Comparison of ENCODE assay signal across 27 cellular contexts in genomic region chr11:94068764-94069163, GRCh38. TPM values are rescaled to one million over a fixed set of nuclear protein-coding genes. Genes with fewer than 3 reads are reported as not detected.
"Had no signal": no experiment of that assay in that cellular context is flagged by ENCODE, and none has a peak within 500 bp of the region (broad histone marks: within the 10 kb centered on the region; RNA-seq: fewer than 3 reads in every experiment).

No MANE protein-coding gene starts in this region.

- H3K4me3 Mint-ChIP-seq: activated CD4-positive, alpha-beta memory T cell treated with anti-CD3 and anti-CD28 coated beads, Interleukin-2, amount 10 ng/mL, durations not matched to agents 7 days and 5 days; activated naive CD8-positive, alpha-beta T cell treated with anti-CD3 and anti-CD28 coated beads, Interleukin-2, amount 10 ng/mL, durations not matched to agents 7 days and 5 days; brain; central memory CD8-positive, alpha-beta T cell; memory B cell; neural crest cell; stimulated activated naive CD8-positive, alpha-beta T cell treated with anti-CD3 and anti-CD28 coated beads, Interleukin-15, Interleukin-2, amounts not matched to agents 100 ng/mL and 50 ng/mL, for 24 hours had no signal

- ATAC-seq: left ventricle myocardium superior had no signal

- H3K4me3 ChIP-seq: coronary artery, esophagus squamous epithelium, right atrium auricular region, tibial nerve had no signal

- H3K27me3 Mint-ChIP-seq: activated CD4-positive, alpha-beta memory T cell treated with anti-CD3 and anti-CD28 coated beads, Interleukin-2, amount 10 ng/mL, durations not matched to agents 7 days and 5 days; brain; memory B cell; progenitor cell of endocrine pancreas; stimulated activated naive CD8-positive, alpha-beta T cell treated with anti-CD3 and anti-CD28 coated beads, Interleukin-15, Interleukin-2, amounts not matched to agents 100 ng/mL and 50 ng/mL, for 24 hours had no signal

- H3K27ac ChIP-seq: coronary artery, esophagus squamous epithelium, right atrium auricular region, tibial nerve had no signal

- DNase-seq: activated CD4-positive, alpha-beta memory T cell treated with anti-CD3 and anti-CD28 coated beads, Interleukin-2, amount 10 ng/mL, durations not matched to agents 7 days and 5 days; activated CD4-positive, alpha-beta T cell treated with anti-CD3 and anti-CD28 coated beads for 48 hours; activated CD4-positive, CD25-positive, alpha-beta regulatory T cell; activated naive CD4-positive, alpha-beta T cell treated with Interleukin-2 at 50 U/mL for 16 hours; activated naive CD8-positive, alpha-beta T cell treated with anti-CD3 and anti-CD28 coated beads, Interleukin-2, amount 10 ng/mL, durations not matched to agents 7 days and 5 days; activated T-cell treated with anti-CD3 and anti-CD28 coated beads, Interleukin-2, amount 50 U/mL, for 1 hour; esophagus squamous epithelium; glutamatergic neuron; hippocampal formation; kidney; left ventricle myocardium superior; T1000 had no signal

- H3K36me3 Mint-ChIP-seq: activated naive CD8-positive, alpha-beta T cell treated with anti-CD3 and anti-CD28 coated beads, Interleukin-2, amount 10 ng/mL, durations not matched to agents 7 days and 5 days; brain; memory B cell had no signal

- FAIRE-seq: endometrium, kidney, urothelium cell line had no signal

- H3K36me3 ChIP-seq: esophagus squamous epithelium, right atrium auricular region, tibial nerve had no signal

- H3K27ac Mint-ChIP-seq: activated CD4-positive, alpha-beta memory T cell treated with anti-CD3 and anti-CD28 coated beads, Interleukin-2, amount 10 ng/mL, durations not matched to agents 7 days and 5 days; activated naive CD8-positive, alpha-beta T cell treated with anti-CD3 and anti-CD28 coated beads, Interleukin-2, amount 10 ng/mL, durations not matched to agents 7 days and 5 days; activated T-helper 2 cell treated with anti-CD3 and anti-CD28 coated beads, Interferon-gamma antibody, Interleukin-2, Interleukin-4, amounts not matched to agents 10 μg/mL and 5 μg/mL and 100 μg/mL, durations not matched to agents 14 hours and 24 hours and 36 hours; brain; memory B cell; progenitor cell of endocrine pancreas; stimulated activated naive CD8-positive, alpha-beta T cell treated with anti-CD3 and anti-CD28 coated beads, Interleukin-15, Interleukin-2, amounts not matched to agents 100 ng/mL and 50 ng/mL, for 24 hours had no signal

- H3K27me3 ChIP-seq: right atrium auricular region had no signal

- H3K4me1 Mint-ChIP-seq: activated CD4-positive, alpha-beta memory T cell treated with anti-CD3 and anti-CD28 coated beads, Interleukin-2, amount 10 ng/mL, durations not matched to agents 7 days and 5 days; activated naive CD8-positive, alpha-beta T cell treated with anti-CD3 and anti-CD28 coated beads, Interleukin-2, amount 10 ng/mL, durations not matched to agents 7 days and 5 days; brain; central memory CD8-positive, alpha-beta T cell; memory B cell; neural crest cell had no signal

- H3K4me1 ChIP-seq: esophagus squamous epithelium, right atrium auricular region, tibial nerve had no signal

- H3K9me3 ChIP-seq: esophagus squamous epithelium, right atrium auricular region, tibial nerve had no signal

- H3K9me3 Mint-ChIP-seq: activated CD4-positive, alpha-beta memory T cell treated with anti-CD3 and anti-CD28 coated beads, Interleukin-2, amount 10 ng/mL, durations not matched to agents 7 days and 5 days; activated naive CD8-positive, alpha-beta T cell treated with anti-CD3 and anti-CD28 coated beads, Interleukin-2, amount 10 ng/mL, durations not matched to agents 7 days and 5 days; activated T-helper 2 cell treated with anti-CD3 and anti-CD28 coated beads, Interferon-gamma antibody, Interleukin-2, Interleukin-4, amounts not matched to agents 10 μg/mL and 5 μg/mL and 100 μg/mL, durations not matched to agents 14 hours and 24 hours and 36 hours; brain; central memory CD8-positive, alpha-beta T cell; memory B cell; neural crest cell; stimulated activated naive CD8-positive, alpha-beta T cell treated with anti-CD3 and anti-CD28 coated beads, Interleukin-15, Interleukin-2, amounts not matched to agents 100 ng/mL and 50 ng/mL, for 24 hours had no signal

RNA-seq across cellular contexts. Expression of gene HEPHL1, which starts 47.6 kb away (rescaled TPM):
- total RNA-seq: activated CD4-positive, alpha-beta memory T cell treated with anti-CD3 and anti-CD28 coated beads, Interleukin-2, amount 10 ng/mL, durations not matched to agents 7 days and 5 days; activated naive CD8-positive, alpha-beta T cell treated with anti-CD3 and anti-CD28 coated beads, Interleukin-2, amount 10 ng/mL, durations not matched to agents 7 days and 5 days; activated T-helper 2 cell treated with anti-CD3 and anti-CD28 coated beads, Interferon-gamma antibody, Interleukin-2, Interleukin-4, amounts not matched to agents 10 μg/mL and 5 μg/mL and 100 μg/mL, durations not matched to agents 14 hours and 24 hours and 36 hours; kidney; left ventricle myocardium superior; mononuclear cell; neural crest cell; osteoblast; progenitor cell of endocrine pancreas; right atrium auricular region; T-helper 1 cell treated with Interleukin-12 subunit alpha and Interleukin-12 subunit beta and Interleukin-4 antibody, amounts not matched to agents 30 ng/mL and 1 ng/mL, for 36 hours; tibial nerve had no signal
